In genomic region chr14:32379447-32379846, GRCh38 we compare ENCODE assay signal across 23 cellular contexts.
"Had no signal": no experiment of that assay in that cellular context is flagged by ENCODE, and none has a peak within 500 bp of the region (broad histone marks: within the 10 kb centered on the region; RNA-seq: fewer than 3 reads in every experiment).

No MANE protein-coding gene starts in this region.

- H3K4me3 ChIP-seq: neural progenitor cell, right atrium auricular region, spleen, tibial nerve had no signal

- H3K27ac ChIP-seq: neural progenitor cell, right atrium auricular region, spleen, tibial nerve had no signal

- ATAC-seq: activated CD4-positive, alpha-beta T cell treated with anti-CD3 and anti-CD28 coated beads for 36 hours; activated CD8-positive, alpha-beta memory T cell treated with anti-CD3 and anti-CD28 coated beads, Interleukin-2, amount 10 ng/mL, durations not matched to agents 7 days and 5 days; activated CD8-positive, alpha-beta T cell treated with anti-CD3 and anti-CD28 coated beads, Interleukin-2, amount 10 ng/mL, durations not matched to agents 7 days and 5 days; activated naive CD8-positive, alpha-beta T cell treated with anti-CD3 and anti-CD28 coated beads, Interleukin-2, amount 50 U/mL, for 24 hours; effector memory CD8-positive, alpha-beta T cell; left ventricle myocardium superior; naive thymus-derived CD8-positive, alpha-beta T cell had no signal

- H3K27ac Mint-ChIP-seq: activated CD4-positive, alpha-beta T cell treated with anti-CD3 and anti-CD28 coated beads for 36 hours; activated CD8-positive, alpha-beta memory T cell treated with anti-CD3 and anti-CD28 coated beads, Interleukin-2, amount 10 ng/mL, durations not matched to agents 7 days and 5 days; activated CD8-positive, alpha-beta T cell treated with anti-CD3 and anti-CD28 coated beads, Interleukin-2, amount 10 ng/mL, durations not matched to agents 7 days and 5 days; activated naive CD4-positive, alpha-beta T cell treated with anti-CD3 and anti-CD28 coated beads, Interleukin-2, amount 50 U/mL, for 24 hours; activated naive CD8-positive, alpha-beta T cell treated with anti-CD3 and anti-CD28 coated beads, Interleukin-2, amount 50 U/mL, for 24 hours; activated T-helper 2 cell treated with anti-CD3 and anti-CD28 coated beads, Interferon-gamma antibody, Interleukin-2, Interleukin-4, amounts not matched to agents 10 μg/mL and 5 μg/mL and 100 μg/mL, durations not matched to agents 14 hours and 24 hours and 36 hours; effector memory CD8-positive, alpha-beta T cell; neural progenitor cell; T-helper 2 cell treated with Interferon-gamma antibody and Interleukin-4, amounts not matched to agents 5 μg/mL and 100 μg/mL, for 36 hours had no signal

- H3K9ac ChIP-seq: neural progenitor cell had no signal

- H3K36me3 ChIP-seq: neural progenitor cell, right atrium auricular region, spleen, tibial nerve had no signal

- H3K4me3 Mint-ChIP-seq: activated CD4-positive, alpha-beta T cell treated with anti-CD3 and anti-CD28 coated beads for 36 hours; activated CD8-positive, alpha-beta memory T cell treated with anti-CD3 and anti-CD28 coated beads, Interleukin-2, amount 10 ng/mL, durations not matched to agents 7 days and 5 days; activated CD8-positive, alpha-beta T cell treated with anti-CD3 and anti-CD28 coated beads, Interleukin-2, amount 10 ng/mL, durations not matched to agents 7 days and 5 days; activated naive CD4-positive, alpha-beta T cell treated with anti-CD3 and anti-CD28 coated beads, Interleukin-2, amount 50 U/mL, for 24 hours; activated naive CD8-positive, alpha-beta T cell treated with anti-CD3 and anti-CD28 coated beads, Interleukin-2, amount 50 U/mL, for 24 hours; effector memory CD8-positive, alpha-beta T cell; naive thymus-derived CD8-positive, alpha-beta T cell; neural progenitor cell; T-helper 2 cell treated with Interferon-gamma antibody and Interleukin-4, amounts not matched to agents 5 μg/mL and 100 μg/mL, for 36 hours had no signal

- H3K27me3 ChIP-seq: neural progenitor cell, right atrium auricular region, spleen, tibial nerve had no signal

- DNase-seq: activated CD4-positive, alpha-beta T cell treated with anti-CD3 and anti-CD28 coated beads for 36 hours; activated CD4-positive, CD25-positive, alpha-beta regulatory T cell; activated CD8-positive, alpha-beta memory T cell treated with anti-CD3 and anti-CD28 coated beads, Interleukin-2, amount 10 ng/mL, durations not matched to agents 7 days and 5 days; activated CD8-positive, alpha-beta T cell treated with anti-CD3 and anti-CD28 coated beads, Interleukin-2, amount 10 ng/mL, durations not matched to agents 7 days and 5 days; activated naive CD8-positive, alpha-beta T cell treated with anti-CD3 and anti-CD28 coated beads, Interleukin-2, amount 50 U/mL, for 24 hours; activated T-cell treated with anti-CD3 and anti-CD28 coated beads, Interleukin-2, amount 50 U/mL, for 48 hours; amygdala; caudate nucleus; cortex of kidney; effector memory CD8-positive, alpha-beta T cell; head of caudate nucleus; hippocampal formation; left ventricle myocardium superior; naive thymus-derived CD8-positive, alpha-beta T cell; occipital lobe; spleen; stimulated activated naive CD4-positive, alpha-beta T cell had no signal

- H2AFZ ChIP-seq: neural progenitor cell had no signal

- H3K4me2 ChIP-seq: neural progenitor cell had no signal

- H3K9me3 ChIP-seq: right atrium auricular region, spleen, tibial nerve had no signal

- H3K27me3 Mint-ChIP-seq: activated naive CD4-positive, alpha-beta T cell treated with anti-CD3 and anti-CD28 coated beads, Interleukin-2, amount 50 U/mL, for 24 hours; activated naive CD8-positive, alpha-beta T cell treated with anti-CD3 and anti-CD28 coated beads, Interleukin-2, amount 50 U/mL, for 24 hours; effector memory CD8-positive, alpha-beta T cell had no signal

- H3K4me1 ChIP-seq: neural progenitor cell, right atrium auricular region, spleen, tibial nerve had no signal

- H3K9me3 Mint-ChIP-seq: activated naive CD4-positive, alpha-beta T cell treated with anti-CD3 and anti-CD28 coated beads, Interleukin-2, amount 50 U/mL, for 24 hours; activated naive CD8-positive, alpha-beta T cell treated with anti-CD3 and anti-CD28 coated beads, Interleukin-2, amount 50 U/mL, for 24 hours; activated T-helper 2 cell treated with anti-CD3 and anti-CD28 coated beads, Interferon-gamma antibody, Interleukin-2, Interleukin-4, amounts not matched to agents 10 μg/mL and 5 μg/mL and 100 μg/mL, durations not matched to agents 14 hours and 24 hours and 36 hours; naive thymus-derived CD8-positive, alpha-beta T cell; neural progenitor cell; T-helper 2 cell treated with Interferon-gamma antibody and Interleukin-4, amounts not matched to agents 5 μg/mL and 100 μg/mL, for 36 hours had no signal

- H3K36me3 Mint-ChIP-seq: activated CD8-positive, alpha-beta memory T cell treated with anti-CD3 and anti-CD28 coated beads, Interleukin-2, amount 10 ng/mL, durations not matched to agents 7 days and 5 days; activated naive CD4-positive, alpha-beta T cell treated with anti-CD3 and anti-CD28 coated beads, Interleukin-2, amount 50 U/mL, for 24 hours; naive thymus-derived CD8-positive, alpha-beta T cell; neural progenitor cell had no signal
